Comparison of ENCODE assay signal across 30 cellular contexts in the genomic region with DNA sequence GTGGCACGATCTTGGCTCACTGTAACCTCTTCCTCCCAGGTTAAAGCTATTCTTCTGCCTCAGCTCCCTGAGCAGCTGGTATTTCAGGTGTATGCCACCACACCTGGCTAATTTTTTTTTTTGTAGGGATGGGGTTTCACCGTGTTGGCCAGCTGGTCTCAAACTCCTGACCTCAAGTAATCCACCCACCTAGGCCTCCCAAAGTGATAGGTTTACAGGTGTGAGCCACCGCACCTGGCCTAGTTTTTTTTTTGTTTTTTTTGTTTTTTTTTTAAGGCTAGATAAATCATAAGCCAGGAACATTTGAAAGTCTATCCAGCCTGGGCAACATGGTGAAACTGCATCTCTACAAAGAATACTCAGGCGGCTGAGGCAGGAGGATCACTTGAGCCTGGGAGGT.
"Had no signal": no experiment of that assay in that cellular context is flagged by ENCODE, and none has a peak within 500 bp of the region (broad histone marks: within the 10 kb centered on the region; RNA-seq: fewer than 3 reads in every experiment).

No MANE protein-coding gene starts in this region.

- H2AFZ ChIP-seq: hepatocyte had no signal

- H3K79me2 ChIP-seq: hepatocyte had no signal

- H3K27ac ChIP-seq: brain microvascular endothelial cell, epithelial cell of prostate, esophagus squamous epithelium, gastroesophageal sphincter, heart right ventricle, hepatocyte, WERI-Rb-1 had no signal

- H3K4me3 ChIP-seq: esophagus squamous epithelium, gastroesophageal sphincter, heart right ventricle, hepatocyte had no signal

- H3K27me3 ChIP-seq: brain microvascular endothelial cell, esophagus squamous epithelium, gastroesophageal sphincter, heart right ventricle, hepatocyte had no signal

- H3K4me2 ChIP-seq: hepatocyte had no signal

- ATAC-seq: activated CD4-positive, CD25-positive, alpha-beta regulatory T cell treated with anti-CD3 and anti-CD28 coated beads, Interleukin-2, amount 50 U/mL, for 24 hours; activated CD8-positive, alpha-beta memory T cell treated with anti-CD3 and anti-CD28 coated beads, Interleukin-2, amount 10 ng/mL, durations not matched to agents 7 days and 5 days; activated CD8-positive, alpha-beta T cell treated with anti-CD3 and anti-CD28 coated beads, Interleukin-2, amount 10 ng/mL, durations not matched to agents 7 days and 5 days; activated T-helper 17 cell treated with anti-CD3 and anti-CD28 coated beads, Interleukin-2, amount 50 U/mL, for 72 hours; gastroesophageal sphincter; heart right ventricle; T-helper 17 cell had no signal

- H3K27me3 Mint-ChIP-seq: activated B cell treated with CpG ODN at 0.5 μM for 24 hours; activated CD4-positive, alpha-beta memory T cell treated with anti-CD3 and anti-CD28 coated beads for 36 hours; activated CD4-positive, alpha-beta T cell treated with anti-CD3 and anti-CD28 coated beads, Interleukin-2, amount 10 ng/mL, durations not matched to agents 24 days and 14 days; activated CD8-positive, alpha-beta memory T cell treated with anti-CD3 and anti-CD28 coated beads, Interleukin-2, amount 10 ng/mL, durations not matched to agents 7 days and 5 days; activated naive CD8-positive, alpha-beta T cell; activated T-helper 17 cell treated with anti-CD3 and anti-CD28 coated beads, Interleukin-2, amount 50 U/mL, for 72 hours; central memory CD8-positive, alpha-beta T cell; T-helper 17 cell had no signal

- DNase-seq: activated B cell treated with CpG ODN at 0.5 μM for 24 hours; activated CD4-positive, alpha-beta memory T cell treated with anti-CD3 and anti-CD28 coated beads for 36 hours; activated CD4-positive, alpha-beta T cell treated with anti-CD3 and anti-CD28 coated beads, Interleukin-2, amount 10 ng/mL, durations not matched to agents 24 days and 14 days; activated CD8-positive, alpha-beta memory T cell treated with anti-CD3 and anti-CD28 coated beads, Interleukin-2, amount 10 ng/mL, durations not matched to agents 7 days and 5 days; activated CD8-positive, alpha-beta memory T cell treated with anti-CD3 and anti-CD28 coated beads, Interleukin-2, amount 50 U/mL, for 4 hours; activated CD8-positive, alpha-beta T cell treated with anti-CD3 and anti-CD28 coated beads, Interleukin-2, amount 10 ng/mL, durations not matched to agents 7 days and 5 days; activated effector memory CD4-positive, alpha-beta T cell treated with Interleukin-2 at 50 U/mL for 16 hours; activated gamma-delta T cell treated with Interleukin-2 at 50 U/mL for 16 hours; activated naive CD4-positive, alpha-beta T cell treated with anti-CD3 and anti-CD28 coated beads, Interleukin-2, amount 50 U/mL, for 16 hours; activated naive CD4-positive, alpha-beta T cell treated with Interleukin-2 at 50 U/mL for 16 hours; activated T-cell treated with anti-CD3 and anti-CD28 coated beads, Interleukin-2, amount 50 U/mL, for 1 hour; amniotic stem cell; brain microvascular endothelial cell; cortex of kidney; dermis blood vessel endothelial cell; effector CD4-positive, alpha-beta T cell; esophagus squamous epithelium; foreskin melanocyte; heart right ventricle; T-helper 17 cell; T1000; WERI-Rb-1 had no signal

- H3K4me1 ChIP-seq: esophagus squamous epithelium had no signal

- H3K4me1 Mint-ChIP-seq: activated B cell treated with CpG ODN at 0.5 μM for 24 hours had no signal

- H3K9me3 Mint-ChIP-seq: activated B cell treated with CpG ODN at 0.5 μM for 24 hours; activated CD4-positive, alpha-beta memory T cell treated with anti-CD3 and anti-CD28 coated beads for 36 hours; activated CD4-positive, alpha-beta T cell treated with anti-CD3 and anti-CD28 coated beads, Interleukin-2, amount 10 ng/mL, durations not matched to agents 24 days and 14 days; activated T-helper 17 cell treated with anti-CD3 and anti-CD28 coated beads, Interleukin-2, amount 50 U/mL, for 72 hours; central memory CD8-positive, alpha-beta T cell; T-helper 2 cell treated with Interferon-gamma antibody and Interleukin-4, amounts not matched to agents 5 μg/mL and 100 μg/mL, for 36 hours had no signal

- H3K27ac Mint-ChIP-seq: activated B cell treated with CpG ODN at 0.5 μM for 24 hours; activated CD4-positive, alpha-beta T cell treated with anti-CD3 and anti-CD28 coated beads, Interleukin-2, amount 10 ng/mL, durations not matched to agents 24 days and 14 days; activated CD8-positive, alpha-beta T cell treated with anti-CD3 and anti-CD28 coated beads, Interleukin-2, amount 10 ng/mL, durations not matched to agents 7 days and 5 days; T-helper 2 cell treated with Interferon-gamma antibody and Interleukin-4, amounts not matched to agents 5 μg/mL and 100 μg/mL, for 36 hours had no signal

- H3K4me3 Mint-ChIP-seq: activated B cell treated with CpG ODN at 0.5 μM for 24 hours; activated CD4-positive, alpha-beta memory T cell treated with anti-CD3 and anti-CD28 coated beads for 36 hours; activated CD4-positive, alpha-beta T cell treated with anti-CD3 and anti-CD28 coated beads, Interleukin-2, amount 10 ng/mL, durations not matched to agents 24 days and 14 days; activated CD8-positive, alpha-beta memory T cell treated with anti-CD3 and anti-CD28 coated beads, Interleukin-2, amount 10 ng/mL, durations not matched to agents 7 days and 5 days; activated CD8-positive, alpha-beta T cell treated with anti-CD3 and anti-CD28 coated beads, Interleukin-2, amount 10 ng/mL, durations not matched to agents 7 days and 5 days; activated naive CD8-positive, alpha-beta T cell; activated T-helper 17 cell treated with anti-CD3 and anti-CD28 coated beads, Interleukin-2, amount 50 U/mL, for 72 hours; central memory CD8-positive, alpha-beta T cell; T-helper 17 cell; T-helper 2 cell treated with Interferon-gamma antibody and Interleukin-4, amounts not matched to agents 5 μg/mL and 100 μg/mL, for 36 hours had no signal
